1 cellular context compared by ENCODE assay signal in the genomic region with DNA sequence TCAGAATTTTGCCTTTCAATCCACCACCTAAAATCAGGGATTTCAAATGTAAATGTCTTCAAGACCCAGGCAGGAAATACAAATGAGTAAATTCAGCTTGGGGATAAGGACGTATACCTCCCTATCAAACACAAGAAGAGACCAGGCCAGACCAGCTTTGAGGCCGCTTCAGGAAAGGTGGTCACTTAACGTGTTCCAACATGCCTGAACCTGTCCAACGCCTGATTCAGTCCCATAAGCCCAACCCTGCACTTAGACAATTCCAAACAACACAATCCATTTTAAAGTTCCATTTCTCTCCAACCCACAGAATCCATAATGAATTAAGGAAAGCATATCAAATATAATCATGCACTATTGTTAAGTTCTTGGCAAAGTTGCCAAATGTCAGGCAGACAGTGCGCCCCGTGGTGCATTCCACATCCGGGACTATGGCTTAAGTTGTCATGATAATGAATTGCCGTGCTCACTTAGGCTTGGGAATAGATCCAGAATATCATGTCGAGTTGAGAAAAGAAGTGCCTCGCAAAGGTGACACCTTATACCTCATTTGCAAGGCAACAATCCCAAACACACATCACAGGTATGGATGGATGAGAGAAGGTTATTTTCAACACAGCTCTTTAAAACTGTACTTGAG.
TF ChIP-seq lines count a peak whose summit lies in the region.

No MANE protein-coding gene starts in this region.

TF ChIP-seq in GM23338, 12 proteins besides CTCF, POLR2A, EP300 and RAD21 (continued from another document):
- TF ChIP-seq ZNF462 (CRISPR knock-in tag; IDR thresholded peaks at IDR 0.05) (no peak), STAT1 (IDR thresholded peaks at IDR 0.05; ENCODE audit: unreplicated experiment) (no peak), REST (IDR thresholded peaks at IDR 0.05; ENCODE audit: unreplicated experiment) (no peak), EZH2phosphoT487 (IDR thresholded peaks at IDR 0.05; ENCODE audit: unreplicated experiment) (no peak), POLR2AphosphoS5 (IDR thresholded peaks at IDR 0.05; ENCODE audit: low read depth) (no peak)
